10 cellular contexts compared by ENCODE assay signal in the genomic region with DNA sequence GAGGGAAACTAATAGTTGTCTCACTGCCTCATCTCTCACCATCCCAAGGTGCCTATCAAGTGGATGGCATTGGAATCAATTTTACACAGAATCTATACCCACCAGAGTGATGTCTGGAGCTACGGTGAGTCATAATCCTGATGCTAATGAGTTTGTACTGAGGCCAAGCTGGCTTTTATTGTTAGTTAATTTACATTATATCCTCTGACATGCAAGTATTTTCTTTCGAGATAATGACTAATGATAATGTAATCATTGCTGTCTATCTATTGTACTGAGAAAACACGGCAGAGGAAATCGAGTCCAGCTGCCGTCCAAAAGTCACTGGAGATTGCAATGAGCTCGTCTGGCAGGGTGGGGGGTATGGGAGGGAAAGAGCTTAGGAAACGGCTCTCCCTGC.
A peak's percentile ranks its signal among the peaks of the same experiment; 100 is the strongest.
DNase-seq lines count a peak whose midpoint lies in the region; ATAC-seq, FAIRE-seq and TF ChIP-seq lines count a peak whose summit lies in the region.
"Had no signal": no experiment of that assay in that cellular context is flagged by ENCODE, and none has a peak within 500 bp of the region (broad histone marks: within the 10 kb centered on the region; RNA-seq: fewer than 3 reads in every experiment).

No MANE protein-coding gene starts in this region.

- H3K9me3 ChIP-seq in A673 (ENCODE audit: low read depth, low read length, poor library complexity, severe bottlenecking) = no peaks in the 10 kb centered on the region
- no peaks in the 10 kb centered on the region for H3K9me3 ChIP-seq in keratinocyte (ENCODE audit: control insufficient read depth, low read depth, low read length)

- TF ChIP-seq CTCF in A673 (conservative IDR thresholded peaks at IDR 0.05; ENCODE audit: low read depth, low read length) (no peak), astrocyte of the cerebellum (IDR thresholded peaks at IDR 0.05; ENCODE audit: low read depth, low read length, missing control alignments) (no peak), keratinocyte (optimal IDR thresholded peaks at IDR 0.05 in 1 of 3, IDR thresholded peaks at IDR 0.05 in 1 of 3, conservative IDR thresholded peaks at IDR 0.05 in 1 of 3; ENCODE audit: extremely low read depth in 1 of 3, insufficient read depth in 2 of 3, low read length in 3 of 3) (no peak)

- no peak overlapping the region for H3K4me3 ChIP-seq in A673 (ENCODE audit: low read depth, low read length, poor library complexity, severe bottlenecking)
- H3K4me3 ChIP-seq in astrocyte of the cerebellum (ENCODE audit: low read depth, low read length) = no peak overlapping the region
- no peak overlapping the region for H3K4me3 ChIP-seq in keratinocyte (ENCODE audit: control insufficient read depth in 2 of 3, extremely low read depth in 1 of 3, insufficient read depth in 2 of 3, low read depth in 1 of 3, low read length in 3 of 3)

- BruUV-seq in A673 (replicated peaks; lab: Mats Ljungman, UMichigan) = no TSS peak

- H3K9me1 ChIP-seq in keratinocyte (ENCODE audit: control insufficient read depth, extremely low read depth, insufficient read depth, low read length) = peaks cover 2% of the 10 kb centered on the region

- in situ Hi-C loops in astrocyte of the cerebellum (cut with HindIII; ENCODE audit: low sequenced_read_pairs) = loop anchor here (5.0 kb wide), 1 partner anchor 415 kb away; no protein-coding TSS in a partner anchor

- dilution Hi-C loops in keratinocyte (cut with MboI; ENCODE audit: extremely low pct_ligation_motif_present, low sequenced_read_pairs) = no loop called here

- H3K36me3 ChIP-seq in A673 (ENCODE audit: insufficient read depth, low read length, poor library complexity, severe bottlenecking) (no peaks in the 10 kb centered on the region), keratinocyte (ENCODE audit: control insufficient read depth in 2 of 2, extremely low read depth in 1 of 2, insufficient read depth in 2 of 2, low read length in 2 of 2) (peaks cover 38 to 42% of the 10 kb centered on the region in 2 experiments)

- ATAC-seq in GM21423 (IDR thresholded peaks at IDR 0.05; ENCODE audit: unreplicated experiment) (no peak), GM19328 (IDR thresholded peaks at IDR 0.05; ENCODE audit: unreplicated experiment) (no peak)
- ATAC-seq: natural killer cell had no signal

- H3K79me2 ChIP-seq in keratinocyte (ENCODE audit: control insufficient read depth, insufficient read depth, low read length) = peaks cover 16% of the 10 kb centered on the region

- H3K4me1 ChIP-seq in A673 (ENCODE audit: insufficient read depth, low read length, poor library complexity, severe bottlenecking) (peaks cover 13% of the 10 kb centered on the region), keratinocyte (ENCODE audit: control insufficient read depth, extremely low read depth, insufficient read depth, low read length) (peaks cover 19% of the 10 kb centered on the region)

- H3K27me3 ChIP-seq in A673 (replicated peaks; ENCODE audit: insufficient read depth, low read depth, low read length, poor library complexity) (no peaks in the 10 kb centered on the region), keratinocyte (ENCODE audit: control insufficient read depth, extremely low read depth, insufficient read depth, low read length) (no peaks in the 10 kb centered on the region)

- H3K4me2 ChIP-seq in keratinocyte (ENCODE audit: control insufficient read depth, extremely low read depth, insufficient read depth, low read depth, low read length) = no peak overlapping the region

- peak; percentile 57 for FAIRE-seq in keratinocyte (lab: Jason Lieb, UNC)

- H4K20me1 ChIP-seq in keratinocyte (ENCODE audit: control insufficient read depth, extremely low read depth, insufficient read depth, low read length) = peaks cover 9% of the 10 kb centered on the region

- H2AFZ ChIP-seq in keratinocyte (ENCODE audit: control insufficient read depth, low read length) = no peak overlapping the region

- POLR2A ChIA-PET in A673 (lab: Charles Lee; ENCODE audit: low non-redundant PET) = no interaction called here

- CTCF ChIA-PET in A673 (lab: Charles Lee) = interaction anchor here (0.6 to 0.7 kb wide), 2 partner anchors 36 to 288 kb away, joined by 4 read pairs; no protein-coding TSS in a partner anchor

- H3K9ac ChIP-seq in keratinocyte (ENCODE audit: control insufficient read depth, extremely low read depth, insufficient read depth, low read length) = no peak overlapping the region

- intact Hi-C loops in A673 (cut with micrococcal nuclease; ENCODE audit: unreplicated experiment) = no loop called here

- DNase-seq in A673 (ENCODE audit: low spot score) (peak; percentile 75), HCEC 1CT (peak; percentile 92), astrocyte of the cerebellum (ENCODE audit: low read depth) (peak; percentile 72), keratinocyte (ENCODE audit: low read depth, low spot score) (no peak), mucosa of gallbladder (ENCODE audit: low spot score) (no peak)
- no peak for DNase-seq in activated effector memory CD4-positive, alpha-beta T cell treated with Interleukin-2 at 50 U/mL for 16 hours
- DNase-seq: activated CD4-positive, alpha-beta T cell treated with anti-CD3 and anti-CD28 coated beads for 4 hours; natural killer cell had no signal

- H3K27ac ChIP-seq in A673 (ENCODE audit: low read depth, low read length, poor library complexity, severe bottlenecking) = no peak overlapping the region
- peak overlapping the region; percentile 63 for H3K27ac ChIP-seq in keratinocyte (ENCODE audit: control insufficient read depth, insufficient read depth, low read length)

Comparison
In these comparisons a context has a peak if more than half of its experiments do, and no peak if none do; other contexts are left out.
1. DNase-seq: peak in A673 (single experiment), HCEC 1CT (single experiment) and astrocyte of the cerebellum (single experiment); none in keratinocyte (single experiment), activated effector memory CD4-positive, alpha-beta T cell treated with Interleukin-2 at 50 U/mL for 16 hours (single experiment) and mucosa of gallbladder (single experiment).